1 cellular context compared by ENCODE assay signal in the genomic region with DNA sequence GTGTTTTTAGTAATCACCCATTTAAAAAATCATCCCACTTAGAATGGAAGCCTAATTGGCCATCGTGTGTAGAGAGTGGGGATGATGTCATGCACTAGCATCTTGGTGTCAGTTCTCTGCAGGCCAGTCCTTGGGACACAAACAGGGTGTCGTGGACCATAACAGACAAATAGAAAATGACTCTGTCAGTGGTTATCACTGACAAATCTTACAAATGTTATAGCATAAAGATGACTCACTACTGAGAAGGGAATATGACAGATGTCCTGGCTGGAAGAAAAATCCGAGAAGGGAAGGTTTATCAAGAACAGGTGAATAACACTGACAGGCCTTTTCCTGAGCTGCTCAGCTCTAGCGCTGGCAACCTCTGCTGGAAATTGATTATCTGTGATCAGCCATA.
A peak's percentile ranks its signal among the peaks of the same experiment; 100 is the strongest.
TF ChIP-seq lines count a peak whose summit lies in the region.

No MANE protein-coding gene starts in this region.

TF ChIP-seq in HEK293, 187 proteins besides CTCF, POLR2A, EP300 and RAD21 (continued from another document):
- TF ChIP-seq, protein P1, sequence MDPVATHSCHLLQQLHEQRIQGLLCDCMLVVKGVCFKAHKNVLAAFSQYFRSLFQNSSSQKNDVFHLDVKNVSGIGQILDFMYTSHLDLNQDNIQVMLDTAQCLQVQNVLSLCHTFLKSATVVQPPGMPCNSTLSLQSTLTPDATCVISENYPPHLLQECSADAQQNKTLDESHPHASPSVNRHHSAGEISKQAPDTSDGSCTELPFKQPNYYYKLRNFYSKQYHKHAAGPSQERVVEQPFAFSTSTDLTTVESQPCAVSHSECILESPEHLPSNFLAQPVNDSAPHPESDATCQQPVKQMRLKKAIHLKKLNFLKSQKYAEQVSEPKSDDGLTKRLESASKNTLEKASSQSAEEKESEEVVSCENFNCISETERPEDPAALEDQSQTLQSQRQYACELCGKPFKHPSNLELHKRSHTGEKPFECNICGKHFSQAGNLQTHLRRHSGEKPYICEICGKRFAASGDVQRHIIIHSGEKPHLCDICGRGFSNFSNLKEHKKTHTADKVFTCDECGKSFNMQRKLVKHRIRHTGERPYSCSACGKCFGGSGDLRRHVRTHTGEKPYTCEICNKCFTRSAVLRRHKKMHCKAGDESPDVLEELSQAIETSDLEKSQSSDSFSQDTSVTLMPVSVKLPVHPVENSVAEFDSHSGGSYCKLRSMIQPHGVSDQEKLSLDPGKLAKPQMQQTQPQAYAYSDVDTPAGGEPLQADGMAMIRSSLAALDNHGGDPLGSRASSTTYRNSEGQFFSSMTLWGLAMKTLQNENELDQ (tag by site-specific recombination; IDR thresholded peaks at IDR 0.05; ENCODE audit: low read depth): no peak
- TF ChIP-seq ZSCAN23 (tag by site-specific recombination; IDR thresholded peaks at IDR 0.05) (no peak), ZNF629 (tag by site-specific recombination; IDR thresholded peaks at IDR 0.05) (peak; percentile 63), ZNF600 (tag by site-specific recombination; IDR thresholded peaks at IDR 0.05) (peak; percentile 23; the same call in 1 of the 2 replicates), ZNF792 (tag by site-specific recombination; IDR thresholded peaks at IDR 0.05) (no peak), HOXA7 (CRISPR knock-in tag; IDR thresholded peaks at IDR 0.05; ENCODE audit: borderline replicate concordance) (no peak), ZBTB7A (tag by site-specific recombination; IDR thresholded peaks at IDR 0.05; ENCODE audit: low read depth) (no peak)
- TF ChIP-seq, protein P2, sequence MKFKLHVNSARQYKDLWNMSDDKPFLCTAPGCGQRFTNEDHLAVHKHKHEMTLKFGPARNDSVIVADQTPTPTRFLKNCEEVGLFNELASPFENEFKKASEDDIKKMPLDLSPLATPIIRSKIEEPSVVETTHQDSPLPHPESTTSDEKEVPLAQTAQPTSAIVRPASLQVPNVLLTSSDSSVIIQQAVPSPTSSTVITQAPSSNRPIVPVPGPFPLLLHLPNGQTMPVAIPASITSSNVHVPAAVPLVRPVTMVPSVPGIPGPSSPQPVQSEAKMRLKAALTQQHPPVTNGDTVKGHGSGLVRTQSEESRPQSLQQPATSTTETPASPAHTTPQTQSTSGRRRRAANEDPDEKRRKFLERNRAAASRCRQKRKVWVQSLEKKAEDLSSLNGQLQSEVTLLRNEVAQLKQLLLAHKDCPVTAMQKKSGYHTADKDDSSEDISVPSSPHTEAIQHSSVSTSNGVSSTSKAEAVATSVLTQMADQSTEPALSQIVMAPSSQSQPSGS (tag by site-specific recombination; IDR thresholded peaks at IDR 0.05; ENCODE audit: low read depth): peak; percentile 78
